ENCODE assay signal across 8 cellular contexts in the genomic region with DNA sequence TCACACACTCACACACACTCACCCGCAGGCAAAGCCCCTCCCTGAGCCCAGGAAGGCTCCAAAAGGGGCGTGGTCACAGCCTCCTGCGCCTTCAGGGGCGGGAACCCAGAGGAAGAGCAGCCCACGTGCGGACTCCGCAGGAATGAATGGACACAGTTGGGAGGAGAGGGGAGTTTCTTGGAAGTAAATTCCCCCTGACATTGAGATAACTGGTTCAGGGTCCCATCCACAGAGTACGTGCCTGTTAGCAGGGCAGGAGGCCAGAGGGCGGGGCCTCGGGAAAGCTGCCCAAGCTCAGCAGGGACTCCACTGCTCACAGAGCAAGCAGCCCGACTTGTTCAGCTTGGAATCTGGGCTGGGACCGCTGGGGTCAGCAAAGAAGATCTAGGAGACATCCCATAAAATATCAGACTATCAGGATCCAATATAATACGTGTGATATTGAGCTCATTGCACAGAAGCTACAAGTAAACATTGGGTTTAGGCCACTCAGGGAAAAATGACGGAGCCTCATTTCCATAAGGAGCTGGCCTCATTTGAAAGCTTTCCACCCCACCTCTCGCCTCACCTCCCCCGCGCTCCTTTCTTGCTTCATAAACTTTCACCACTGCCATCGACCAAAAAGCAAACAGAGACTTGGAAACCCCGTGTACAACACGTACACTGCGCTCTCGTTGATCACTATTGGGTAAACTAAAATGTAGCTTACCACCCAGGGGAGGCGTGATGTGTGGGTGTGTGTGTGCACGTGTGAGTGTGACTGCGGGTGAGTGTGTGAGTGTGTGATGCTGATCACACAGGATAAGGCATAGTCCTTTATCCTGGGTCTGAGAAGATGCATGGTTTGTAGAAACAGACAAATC. TPM values are rescaled to one million over a fixed set of nuclear protein-coding genes. Genes with fewer than 3 reads are reported as not detected.
DNase-seq lines count a peak whose midpoint lies in the region; ATAC-seq, FAIRE-seq and TF ChIP-seq lines count a peak whose summit lies in the region.

No MANE protein-coding gene starts in this region.

- H4K20me1 ChIP-seq in mammary epithelial cell (ENCODE audit: insufficient read depth, low read length) (no peaks in the 10 kb centered on the region), HepG2 (ENCODE audit: insufficient read depth, low read length) (no peaks in the 10 kb centered on the region)

- in situ Hi-C loops in mammary epithelial cell (cut with MboI; ENCODE audit: low sequenced_read_pairs in 2 of 2) (no loop called here), HepG2 (cut with HindIII; ENCODE audit: extremely low pct_ligation_motif_present, low pct_unique_long_range_greater_than_20kb) (no loop called here)

- FAIRE-seq in HepG2 (lab: Jason Lieb, UNC) = peak; percentile 76

- no peak overlapping the region for H3K27ac ChIP-seq in mammary epithelial cell (ENCODE audit: insufficient read depth, low read depth, low read length)
- peak overlapping the region; percentile 76 for H3K27ac ChIP-seq in HepG2 (ENCODE audit: extremely low read length, insufficient read depth, low read length)

- TF ChIP-seq RAD21 in Ishikawa (IDR thresholded peaks at IDR 0.05; ENCODE audit: low read depth) = no peak
- no peak for TF ChIP-seq RAD21 in HepG2 (CRISPR knock-in tag; IDR thresholded peaks at IDR 0.05)

- no peaks in the 10 kb centered on the region for H3K36me3 ChIP-seq in mammary epithelial cell (ENCODE audit: insufficient read depth, low read length)
- H3K36me3 ChIP-seq in HepG2 (replicated peaks in 1 of 2; ENCODE audit: control insufficient read depth in 1 of 2, insufficient read depth in 2 of 2, low read length in 2 of 2) = no peaks in the 10 kb centered on the region; a peak in 1 of 5 replicates

- H3K79me2 ChIP-seq in mammary epithelial cell (ENCODE audit: insufficient read depth, low read length) = no peaks in the 10 kb centered on the region
- peaks cover 17% of the 10 kb centered on the region for H3K79me2 ChIP-seq in HepG2 (ENCODE audit: insufficient read depth, low read length)

- H2AFZ ChIP-seq in mammary epithelial cell (ENCODE audit: low read depth, low read length) = peak overlapping the region; percentile 54
- H2AFZ ChIP-seq in HepG2 (ENCODE audit: low read length) = no peak overlapping the region

- TF ChIP-seq EP300 in Ishikawa (IDR thresholded peaks at IDR 0.05; ENCODE audit: borderline replicate concordance) (no peak), HepG2 (IDR thresholded peaks at IDR 0.05; ENCODE audit: low read depth in 2 of 2, low read length in 2 of 2) (peak in 1 of 2 experiments; percentile 24; a peak in 1 of 4 replicates), HepG2 (CRISPR knock-in tag; IDR thresholded peaks at IDR 0.05; ENCODE audit: borderline replicate concordance) (no peak)

- peak; percentile 73 for ATAC-seq in HepG2
- no peak for ATAC-seq in HG02970 (IDR thresholded peaks at IDR 0.05; ENCODE audit: low FRiP score, unreplicated experiment)

- dilution Hi-C loops in mammary epithelial cell (cut with HindIII; ENCODE audit: low sequenced_read_pairs) = no loop called here

- H3K9ac ChIP-seq in mammary epithelial cell (ENCODE audit: insufficient read depth, low read length) = no peak overlapping the region
- H3K9ac ChIP-seq in HepG2 (ENCODE audit: insufficient read depth, low read depth, low read length) = peak overlapping the region; percentile 32; the same call in 1 of the 2 replicates

- BruUV-seq in mammary epithelial cell (replicated peaks; lab: Mats Ljungman, UMichigan) (no TSS peak), HepG2 (replicated peaks; lab: Mats Ljungman, UMichigan) (no TSS peak)

- H3K9me3 ChIP-seq in mammary epithelial cell (replicated peaks; ENCODE audit: insufficient read depth, low read length) (no peaks in the 10 kb centered on the region), HepG2 (ENCODE audit: low read length) (no peaks in the 10 kb centered on the region)

- peaks cover 2% of the 10 kb centered on the region for H3K27me3 ChIP-seq in mammary epithelial cell (ENCODE audit: insufficient read depth, low read length)
- H3K27me3 ChIP-seq in HepG2 (ENCODE audit: control insufficient read depth in 1 of 2, insufficient read depth in 2 of 2, low read length in 2 of 2) = no peaks in the 10 kb centered on the region

- no peak for TF ChIP-seq CTCF in AG04449 (IDR thresholded peaks at IDR 0.05; ENCODE audit: insufficient read depth, low read length, missing control alignments)
- TF ChIP-seq CTCF in mammary epithelial cell (conservative IDR thresholded peaks at IDR 0.05 in 1 of 2, IDR thresholded peaks at IDR 0.05 in 1 of 2; ENCODE audit: extremely low read depth in 1 of 2, insufficient read depth in 1 of 2, low read depth in 1 of 2, low read length in 2 of 2) = no peak
- TF ChIP-seq CTCF in HepG2 (CRISPR knock-in tag; IDR thresholded peaks at IDR 0.05) = peak; percentile 10; the same call in 1 of the 2 replicates

- no peaks in the 10 kb centered on the region for H3K4me1 ChIP-seq in mammary epithelial cell (ENCODE audit: insufficient read depth, low read length)
- peaks cover 92% of the 10 kb centered on the region for H3K4me1 ChIP-seq in HepG2 (ENCODE audit: insufficient read depth, low read length)

- H3K4me3 ChIP-seq in AG04449 (ENCODE audit: low read depth, low read length) (peak overlapping the region; percentile 25; the same call in 1 of the 2 replicates), mammary epithelial cell (replicated peaks in 1 of 3; ENCODE audit: insufficient read depth in 1 of 3, low read depth in 2 of 3, low read length in 3 of 3) (no peak overlapping the region), HepG2 (replicated peaks in 1 of 3; ENCODE audit: insufficient read depth in 1 of 3, low read depth in 2 of 3, low read length in 3 of 3) (peak overlapping the region; percentile 3 to 52 (median 6); a peak in 4 of 6 replicates)

- CTCF ChIA-PET in AG04449 (lab: Yijun Ruan, JAX) = interaction anchor here (0.9 to 1.5 kb wide), 4 partner anchors 25 to 318 kb away, joined by 3 to 15 read pairs (median 3); no protein-coding TSS in a partner anchor
- CTCF ChIA-PET in mammary epithelial cell (lab: Charles Lee; ENCODE audit: low non-redundant PET) = interaction anchor here (0.6 to 0.8 kb wide), 2 partner anchors 358 to 608 kb away, joined by 3 to 7 read pairs; no protein-coding TSS in a partner anchor
- CTCF ChIA-PET in HepG2 (lab: Yijun Ruan, JAX; ENCODE audit: low intra/inter-chr PET ratio, low total read pairs) = no interaction called here

- DNase-seq in AG04449 (ENCODE audit: low read depth, low spot score) (no peak), mammary epithelial cell (peak; percentile 48), HepG2 (ENCODE audit: low spot score) (peak; percentile 60), NCI-H1436 treated with DMSO at 0.1 percent for 48 hours (lab: John Stamatoyannopoulos, UW) (no peak), amygdala (lab: John Stamatoyannopoulos, UW) (no peak)
- DNase-seq in activated naive CD4-positive, alpha-beta T cell treated with Interleukin-2 at 50 U/mL for 16 hours = no peak

- POLR2A ChIA-PET in AG04449 (lab: Yijun Ruan, JAX) = interaction anchor here (0.7 kb wide), 1 partner anchor 115 kb away, joined by 3 read pairs; no protein-coding TSS in a partner anchor
- POLR2A ChIA-PET in HepG2 (lab: Yijun Ruan, JAX) = interaction anchor here (0.9 to 2.3 kb wide), 5 partner anchors 10 to 321 kb away, joined by 3 to 17 read pairs (median 3); partner anchors contain the start of gene SNRPA1

- intact Hi-C loops in mammary epithelial cell (cut with micrococcal nuclease) = no loop called here
- intact Hi-C loops in HepG2 (cut with micrococcal nuclease; ENCODE audit: unreplicated experiment) = no loop called here

- H3K4me2 ChIP-seq in mammary epithelial cell (ENCODE audit: insufficient read depth, low read depth, low read length) (peak overlapping the region; percentile 28), HepG2 (ENCODE audit: low read depth, low read length) (peak overlapping the region; percentile 74)

- peak in 1 of 2 experiments; percentile 35; a peak in 2 of 4 replicates for TF ChIP-seq POLR2A in HepG2 (IDR thresholded peaks at IDR 0.05; ENCODE audit: insufficient read depth in 1 of 2, low read depth in 2 of 2, low read length in 2 of 2)

- 54% methylated on average over 18 of the region's 25 CpGs for WGBS in mammary epithelial cell (ENCODE audit: low coverage, missing lambda C conversion rate)
- WGBS in HepG2 (ENCODE audit: low lambda C conversion rate) = 5% methylated on average over 18 of the region's 25 CpGs

TF ChIP-seq in Ishikawa, 13 proteins besides CTCF, POLR2A, EP300 and RAD21 (continues in another document):
- TF ChIP-seq CEBPB (IDR thresholded peaks at IDR 0.05) = no peak

TF ChIP-seq in HepG2, 621 proteins besides CTCF, POLR2A, EP300 and RAD21 (continues in another document):
- TF ChIP-seq RORA (CRISPR knock-in tag; IDR thresholded peaks at IDR 0.05) = no peak

RNA-seq across cellular contexts. Expression of gene TM2D3, which starts 36.0 kb away (rescaled TPM):
- total RNA-seq in mammary epithelial cell = 10 to 100 TPM; 27.7 to 36.0 TPM
- polyA plus RNA-seq in mammary epithelial cell = 36.2 TPM
- polyA minus RNA-seq in mammary epithelial cell = 53.7 TPM
- total RNA-seq in HepG2 (2016; rRNA removed; fragmentation: Illumina TruSeq; extraction: Trizol) = 17.8 and 31.1 TPM in 2 replicates
- total RNA-seq in HepG2 (2016; cell fraction: cytosol; rRNA removed; fragmentation: Illumina TruSeq; extraction: Trizol; ENCODE audit: low read depth) = 8.6 and 9.5 TPM in 2 replicates
- 21.0 and 33.6 TPM in 2 replicates for total RNA-seq in HepG2 (2016; cell fraction: insoluble cytoplasmic fraction; rRNA removed; fragmentation: Illumina TruSeq; extraction: Trizol)
- 14.2 and 16.6 TPM in 2 replicates for total RNA-seq in HepG2 (2016; cell fraction: membrane; rRNA removed; fragmentation: Illumina TruSeq; extraction: Trizol)
- total RNA-seq in HepG2 (2016; cell fraction: nucleus; rRNA removed; fragmentation: Illumina TruSeq; extraction: Trizol) = 36.0 and 40.5 TPM in 2 replicates
- polyA plus RNA-seq in HepG2 (2011; rRNA removed) = 70.6 and 72.7 TPM in 2 replicates
- polyA plus RNA-seq in HepG2 (2011; cell fraction: cytosol; rRNA removed) = 57.2 and 64.0 TPM in 2 replicates
- 46.5 and 49.1 TPM in 2 replicates for polyA plus RNA-seq in HepG2 (2011; cell fraction: nucleus; rRNA removed)
- 54.2 and 56.1 TPM in 2 replicates for polyA plus RNA-seq in HepG2 (2012)
- 3.8 TPM in 2 replicates for polyA plus RNA-seq in HepG2 (2016; cell fraction: cytosol; fragmentation: Illumina TruSeq; extraction: Trizol; ENCODE audit: low read depth)
- 18.7 and 22.3 TPM in 2 replicates for polyA plus RNA-seq in HepG2 (2016; cell fraction: insoluble cytoplasmic fraction; fragmentation: Illumina TruSeq; extraction: Trizol; ENCODE audit: low read depth)
- 5.8 and 6.3 TPM in 2 replicates for polyA plus RNA-seq in HepG2 (2016; cell fraction: membrane; fragmentation: Illumina TruSeq; extraction: Trizol; ENCODE audit: low read depth)
- 52.3 and 55.0 TPM in 2 replicates for polyA plus RNA-seq in HepG2 (2016; cell fraction: nucleus; fragmentation: Illumina TruSeq; extraction: Trizol; ENCODE audit: insufficient read depth, low read depth)
- 48.9 and 62.2 TPM in 2 replicates for polyA minus RNA-seq in HepG2 (2011; rRNA and poly(A)+ RNA removed; ENCODE audit: low replicate concordance)
- 32.5 and 41.6 TPM in 2 replicates for polyA minus RNA-seq in HepG2 (2011; cell fraction: cytosol; rRNA and poly(A)+ RNA removed)
- 114 and 124 TPM in 2 replicates for polyA minus RNA-seq in HepG2 (2011; cell fraction: nucleus; rRNA and poly(A)+ RNA removed)

Comparison
In these comparisons a context has a peak if more than half of its experiments do, and no peak if none do; other contexts are left out.
1. DNase-seq: peak in mammary epithelial cell (single experiment) and HepG2 (single experiment); none in AG04449 (single experiment), NCI-H1436 treated with DMSO at 0.1 percent for 48 hours (single experiment), amygdala (0 of 56) and activated naive CD4-positive, alpha-beta T cell treated with Interleukin-2 at 50 U/mL for 16 hours (single experiment).
2. H3K4me3 ChIP-seq: peak in AG04449 (single experiment) and HepG2 (3 of 3); none in mammary epithelial cell (0 of 3).